9 cellular contexts compared by ENCODE assay signal in genomic region chr2:97993926-97994325, GRCh38. TPM values are rescaled to one million over a fixed set of nuclear protein-coding genes. Genes with fewer than 3 reads are reported as not detected.
DNase-seq lines count a peak whose midpoint lies in the region; ATAC-seq and TF ChIP-seq lines count a peak whose summit lies in the region.
"Had no signal": no experiment of that assay in that cellular context is flagged by ENCODE, and none has a peak within 500 bp of the region (broad histone marks: within the 10 kb centered on the region; RNA-seq: fewer than 3 reads in every experiment).

No MANE protein-coding gene starts in this region.

- no peaks in the 10 kb centered on the region for H3K9me3 ChIP-seq in right cardiac atrium (ENCODE audit: control insufficient read depth, low read length)
- H3K9me3 ChIP-seq in left lung, result no peaks in the 10 kb centered on the region
- no peaks in the 10 kb centered on the region for H3K9me3 ChIP-seq in upper lobe of right lung
- H3K9me3 ChIP-seq: adrenal gland had no signal

- H3K4me1 ChIP-seq in right cardiac atrium (ENCODE audit: control insufficient read depth, insufficient read depth, low read length) (peaks cover 3% of the 10 kb centered on the region), left lung (peaks cover 15 to 59% of the 10 kb centered on the region in 2 donors), upper lobe of right lung (peaks cover 38% of the 10 kb centered on the region)

- DNase-seq in right cardiac atrium, result no peak
- DNase-seq in Right ventricle myocardium inferior (ENCODE audit: missing footprints), result no peak
- DNase-seq in activated T-helper 2 cell treated with anti-CD3 and anti-CD28 coated beads, Interferon-gamma antibody, Interleukin-2, Interleukin-4, amounts not matched to agents 10 μg/mL and 5 μg/mL and 100 μg/mL, durations not matched to agents 14 hours and 24 hours and 36 hours (ENCODE audit: low spot score), result no peak
- no peak for DNase-seq in left lung
- DNase-seq in upper lobe of right lung, result no peak
- DNase-seq in RPMI8226, result no peak
- DNase-seq in NCI-H2171 treated with DMSO at 0.1 percent for 48 hours (lab: John Stamatoyannopoulos, UW), result no peak
- DNase-seq: adrenal gland had no signal

- H3K27me3 Mint-ChIP-seq in activated T-helper 2 cell treated with anti-CD3 and anti-CD28 coated beads, Interferon-gamma antibody, Interleukin-2, Interleukin-4, amounts not matched to agents 10 μg/mL and 5 μg/mL and 100 μg/mL, durations not matched to agents 14 hours and 24 hours and 36 hours (ENCODE audit: low read depth), result no peaks in the 10 kb centered on the region

- TF ChIP-seq CTCF in left lung (IDR thresholded peaks at IDR 0.05), result no peak
- TF ChIP-seq CTCF in upper lobe of right lung (IDR thresholded peaks at IDR 0.05), result no peak

- H3K9me3 Mint-ChIP-seq in activated T-helper 2 cell treated with anti-CD3 and anti-CD28 coated beads, Interferon-gamma antibody, Interleukin-2, Interleukin-4, amounts not matched to agents 10 μg/mL and 5 μg/mL and 100 μg/mL, durations not matched to agents 14 hours and 24 hours and 36 hours, result no peaks in the 10 kb centered on the region

- intact Hi-C loops in right cardiac atrium (cut with DNase I), result loop anchor here in 2 of 4 donors (10.0 kb wide), 2 partner anchors 189 to 391 kb away; no protein-coding TSS in a partner anchor
- intact Hi-C loops in Right ventricle myocardium inferior (cut with DNase I), result no loop called here
- intact Hi-C loops in activated T-helper 2 cell treated with anti-CD3 and anti-CD28 coated beads, Interferon-gamma antibody, Interleukin-2, Interleukin-4, amounts not matched to agents 10 μg/mL and 5 μg/mL and 100 μg/mL, durations not matched to agents 14 hours and 24 hours and 36 hours (cut with micrococcal nuclease), result no loop called here
- intact Hi-C loops in left lung (cut with DNase I), result no loop called here
- intact Hi-C loops in upper lobe of right lung (cut with DNase I), result no loop called here

- 56% methylated on average over 6 of the region's 6 CpGs for WGBS in right cardiac atrium

- H3K4me1 Mint-ChIP-seq in activated T-helper 2 cell treated with anti-CD3 and anti-CD28 coated beads, Interferon-gamma antibody, Interleukin-2, Interleukin-4, amounts not matched to agents 10 μg/mL and 5 μg/mL and 100 μg/mL, durations not matched to agents 14 hours and 24 hours and 36 hours (ENCODE audit: low read depth), result peaks cover 32% of the 10 kb centered on the region

- H3K4me3 ChIP-seq in right cardiac atrium (ENCODE audit: low read length) (peak overlapping the region; percentile 85), left lung (peak overlapping the region; percentile 70 to 80), upper lobe of right lung (peak overlapping the region; percentile 91)

- no peaks in the 10 kb centered on the region for H3K36me3 Mint-ChIP-seq in activated T-helper 2 cell treated with anti-CD3 and anti-CD28 coated beads, Interferon-gamma antibody, Interleukin-2, Interleukin-4, amounts not matched to agents 10 μg/mL and 5 μg/mL and 100 μg/mL, durations not matched to agents 14 hours and 24 hours and 36 hours (ENCODE audit: low read depth)

- ATAC-seq in right cardiac atrium (no peak), Right ventricle myocardium inferior (no peak), left lung (no peak), upper lobe of right lung (no peak), HG03442 (IDR thresholded peaks at IDR 0.05; ENCODE audit: unreplicated experiment) (no peak)

- H3K36me3 ChIP-seq in left lung, result no peaks in the 10 kb centered on the region
- H3K36me3 ChIP-seq in upper lobe of right lung, result no peaks in the 10 kb centered on the region
- H3K36me3 ChIP-seq: adrenal gland had no signal

- peak overlapping the region; percentile 22 for H3K27ac Mint-ChIP-seq in activated T-helper 2 cell treated with anti-CD3 and anti-CD28 coated beads, Interferon-gamma antibody, Interleukin-2, Interleukin-4, amounts not matched to agents 10 μg/mL and 5 μg/mL and 100 μg/mL, durations not matched to agents 14 hours and 24 hours and 36 hours

- no peak overlapping the region for H3K27ac ChIP-seq in right cardiac atrium (ENCODE audit: low read length)
- no peak overlapping the region for H3K27ac ChIP-seq in left lung
- H3K27ac ChIP-seq in upper lobe of right lung, result no peak overlapping the region

- H3K4me3 Mint-ChIP-seq in activated T-helper 2 cell treated with anti-CD3 and anti-CD28 coated beads, Interferon-gamma antibody, Interleukin-2, Interleukin-4, amounts not matched to agents 10 μg/mL and 5 μg/mL and 100 μg/mL, durations not matched to agents 14 hours and 24 hours and 36 hours (ENCODE audit: low read depth), result peak overlapping the region; percentile 96

- H3K27me3 ChIP-seq in right cardiac atrium (ENCODE audit: control insufficient read depth, insufficient read depth), result no peaks in the 10 kb centered on the region
- no peaks in the 10 kb centered on the region for H3K27me3 ChIP-seq in left lung
- H3K27me3 ChIP-seq in upper lobe of right lung, result no peaks in the 10 kb centered on the region
- H3K27me3 ChIP-seq: adrenal gland had no signal

RNA-seq across cellular contexts. Expression of gene TMEM131, which starts 1.8 kb away (rescaled TPM):
- 10 to 100 TPM; 26.4 to 32.7 (median 30.2) TPM for total RNA-seq in right cardiac atrium
- 11.5 TPM for polyA plus RNA-seq in right cardiac atrium
- total RNA-seq in Right ventricle myocardium inferior, result 26.0 TPM
- total RNA-seq in activated T-helper 2 cell treated with anti-CD3 and anti-CD28 coated beads, Interferon-gamma antibody, Interleukin-2, Interleukin-4, amounts not matched to agents 10 μg/mL and 5 μg/mL and 100 μg/mL, durations not matched to agents 14 hours and 24 hours and 36 hours, result 39.3 and 39.9 TPM in 2 replicates
- total RNA-seq in left lung, result 10 to 100 TPM; 43.9 to 44.6 TPM
- total RNA-seq in upper lobe of right lung, result 43.3 TPM
